ENCODE assay signal across 17 cellular contexts in the genomic region with DNA sequence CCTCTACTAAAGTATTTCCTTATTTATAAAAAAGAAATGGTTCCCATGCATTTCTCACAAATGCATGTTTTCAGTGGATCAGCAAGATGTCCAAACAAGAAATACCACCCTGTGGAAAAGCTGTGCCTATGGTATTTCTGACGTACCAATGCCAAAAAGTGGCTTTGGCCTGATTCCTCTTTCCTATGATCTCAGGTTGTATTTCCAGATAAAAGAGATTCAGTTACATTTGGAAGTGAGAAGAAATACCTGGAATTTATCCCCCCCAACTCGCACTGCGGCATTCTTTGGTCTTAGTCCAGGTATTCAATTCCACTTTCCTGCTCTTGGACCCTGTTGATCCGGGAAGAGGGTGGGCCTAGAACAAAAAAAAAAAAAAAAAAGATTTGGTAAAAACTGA.
DNase-seq lines count a peak whose midpoint lies in the region; ATAC-seq and TF ChIP-seq lines count a peak whose summit lies in the region.
"Had no signal": no experiment of that assay in that cellular context is flagged by ENCODE, and none has a peak within 500 bp of the region (broad histone marks: within the 10 kb centered on the region; RNA-seq: fewer than 3 reads in every experiment).

No MANE protein-coding gene starts in this region.

- H3K9me3 ChIP-seq in smooth muscle cell (replicated peaks; ENCODE audit: low read depth): no peaks in the 10 kb centered on the region
- H3K9me3 ChIP-seq: A549; BLaER1 treated with 17β-estradiol and CSF1 and Interleukin-3, amounts not matched to agents 10 nM and 100 nM; Caco-2 had no signal

- H3K4me3 ChIP-seq in smooth muscle cell: no peak overlapping the region
- H3K4me3 ChIP-seq: A549; BLaER1 treated with 17β-estradiol and CSF1 and Interleukin-3, amounts not matched to agents 10 nM and 100 nM had no signal

- no peaks in the 10 kb centered on the region for H4K20me1 ChIP-seq in smooth muscle cell (ENCODE audit: low read depth)
- H4K20me1 ChIP-seq: BLaER1 treated with 17β-estradiol and CSF1 and Interleukin-3, amounts not matched to agents 10 nM and 100 nM had no signal

- H3F3A ChIP-seq in smooth muscle cell (ENCODE audit: low read depth): no peaks in the 10 kb centered on the region

- DNase-seq in DMS53 (lab: John Stamatoyannopoulos, UW): peak; percentile 18
- no peak for DNase-seq in DMS53 treated with DMSO at 0.1 percent for 48 hours (lab: John Stamatoyannopoulos, UW; ENCODE audit: unreplicated experiment)
- DNase-seq in astrocyte of the hippocampus (ENCODE audit: low read depth, low spot score): peak; percentile 59
- peak; percentile 30 for DNase-seq in left kidney (ENCODE audit: low read depth, low spot score)
- no peak for DNase-seq in smooth muscle cell (lab: John Stamatoyannopoulos, UW; ENCODE audit: unreplicated experiment)
- no peak for DNase-seq in activated CD4-positive, alpha-beta T cell treated with anti-CD3 and anti-CD28 coated beads, Interleukin-2, amount 50 U/mL, for 48 hours
- DNase-seq: Caco-2; CD4-positive, alpha-beta T cell; CD8-positive, alpha-beta T cell; DMS79 treated with DMSO at 0.1 percent for 48 hours; GF-D8 had no signal

- 95% methylated on average over 4 of the region's 4 CpGs for WGBS in smooth muscle cell (ENCODE audit: low lambda C conversion rate)

- no peak for ATAC-seq in HG03097 (IDR thresholded peaks at IDR 0.05; ENCODE audit: low FRiP score, unreplicated experiment)
- ATAC-seq in HG02981 (IDR thresholded peaks at IDR 0.05; ENCODE audit: unreplicated experiment): no peak
- ATAC-seq: CD8-positive, alpha-beta T cell had no signal

- TF ChIP-seq CTCF in smooth muscle cell (IDR thresholded peaks at IDR 0.05; ENCODE audit: borderline replicate concordance, insufficient read depth, poor library complexity, severe bottlenecking): no peak

- no peaks in the 10 kb centered on the region for H3K79me2 ChIP-seq in smooth muscle cell (ENCODE audit: low read depth)

- no peaks in the 10 kb centered on the region for H3K4me1 ChIP-seq in smooth muscle cell (ENCODE audit: low read depth)
- H3K4me1 ChIP-seq: BLaER1 treated with 17β-estradiol and CSF1 and Interleukin-3, amounts not matched to agents 10 nM and 100 nM; Caco-2 had no signal

- H3K27me3 ChIP-seq in smooth muscle cell (ENCODE audit: low read depth): no peaks in the 10 kb centered on the region
- H3K27me3 ChIP-seq: BLaER1 treated with 17β-estradiol and CSF1 and Interleukin-3, amounts not matched to agents 10 nM and 100 nM had no signal

- H3K9ac ChIP-seq in smooth muscle cell (ENCODE audit: low read depth): no peak overlapping the region
- H3K9ac ChIP-seq: BLaER1 treated with 17β-estradiol and CSF1 and Interleukin-3, amounts not matched to agents 10 nM and 100 nM had no signal

- H3K27ac ChIP-seq in smooth muscle cell (ENCODE audit: low read depth): no peak overlapping the region
- H3K27ac ChIP-seq: 22Rv1; A549; BLaER1 treated with 17β-estradiol and CSF1 and Interleukin-3, amounts not matched to agents 10 nM and 100 nM; C4-2B had no signal

- H3K36me3 ChIP-seq in smooth muscle cell (ENCODE audit: low read depth): no peaks in the 10 kb centered on the region
- H3K36me3 ChIP-seq: BLaER1 treated with 17β-estradiol and CSF1 and Interleukin-3, amounts not matched to agents 10 nM and 100 nM had no signal

- H3K4me2 ChIP-seq in smooth muscle cell: no peak overlapping the region
- H3K4me2 ChIP-seq: BLaER1 treated with 17β-estradiol and CSF1 and Interleukin-3, amounts not matched to agents 10 nM and 100 nM had no signal

- H2AFZ ChIP-seq in smooth muscle cell (ENCODE audit: low read depth): peak overlapping the region; percentile 82

Comparison
In these comparisons a context has a peak if more than half of its experiments do, and no peak if none do; other contexts are left out.
1. DNase-seq: peak in DMS53 (single experiment), astrocyte of the hippocampus (single experiment) and left kidney (single experiment); none in DMS53 treated with DMSO at 0.1 percent for 48 hours (single experiment), smooth muscle cell (single experiment) and activated CD4-positive, alpha-beta T cell treated with anti-CD3 and anti-CD28 coated beads, Interleukin-2, amount 50 U/mL, for 48 hours (0 of 2).